Comparison of ENCODE assay signal across 1 cellular context in the genomic region with DNA sequence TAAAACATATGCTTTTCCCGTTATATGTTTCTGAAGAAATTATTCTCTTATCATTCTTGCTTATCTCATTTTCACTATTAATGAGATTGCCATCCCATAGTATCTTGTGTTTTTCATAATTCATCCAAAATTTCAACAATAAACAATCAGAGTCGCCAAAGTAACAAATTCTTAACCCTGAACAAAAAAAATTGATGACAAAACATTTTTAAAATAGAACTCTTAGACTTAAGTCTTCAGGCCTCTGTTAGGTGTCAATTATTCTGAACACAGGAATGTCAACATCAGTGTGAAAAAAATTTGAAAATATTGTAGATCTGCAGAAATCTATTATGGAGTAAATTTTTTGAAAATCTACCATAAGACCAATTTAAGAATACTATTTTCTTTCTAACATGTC.
A peak's percentile ranks its signal among the peaks of the same experiment; 100 is the strongest.
TF ChIP-seq lines count a peak whose summit lies in the region.

No MANE protein-coding gene starts in this region.

TF ChIP-seq in HepG2, 621 proteins besides CTCF, POLR2A, EP300 and RAD21:
- TF ChIP-seq MAFF (IDR thresholded peaks at IDR 0.05; ENCODE audit: low read depth, low read length) (peak; percentile 31; the same call in 1 of the 2 replicates), MAFK (conservative IDR thresholded peaks at IDR 0.05 in 1 of 2, IDR thresholded peaks at IDR 0.05 in 1 of 2; ENCODE audit: low read length in 2 of 2) (peak; percentile 18 to 66; a peak in 2 of 4 replicates), HHEX (CRISPR knock-in tag; IDR thresholded peaks at IDR 0.05) (no peak)
